ENCODE assay signal across 2 cellular contexts in genomic region chr10:101436302-101436701, GRCh38.
TF ChIP-seq lines count a peak whose summit lies in the region.

No MANE protein-coding gene starts in this region.

TF ChIP-seq in HepG2, 621 proteins besides CTCF, POLR2A, EP300 and RAD21:
- TF ChIP-seq ZNF503 (CRISPR knock-in tag; IDR thresholded peaks at IDR 0.05) (no peak), LBX2 (CRISPR knock-in tag; IDR thresholded peaks at IDR 0.05; ENCODE audit: borderline replicate concordance) (no peak), NFATC3 (CRISPR knock-in tag; IDR thresholded peaks at IDR 0.05) (no peak), NR2F6 (IDR thresholded peaks at IDR 0.05) (peak; percentile 20; the same call in 1 of the 2 replicates), NR2F6 (CRISPR knock-in tag; IDR thresholded peaks at IDR 0.05) (no peak), RARA (CRISPR knock-in tag; IDR thresholded peaks at IDR 0.05) (no peak), JUNB (CRISPR knock-in tag; IDR thresholded peaks at IDR 0.05; ENCODE audit: borderline replicate concordance) (no peak), ELF4 (CRISPR knock-in tag; IDR thresholded peaks at IDR 0.05; ENCODE audit: borderline replicate concordance) (no peak), ZBTB7B (CRISPR knock-in tag; IDR thresholded peaks at IDR 0.05) (no peak), ZNF121 (CRISPR knock-in tag; IDR thresholded peaks at IDR 0.05) (peak; percentile 58), ZNF660 (CRISPR knock-in tag; IDR thresholded peaks at IDR 0.05; ENCODE audit: borderline replicate concordance, low read depth) (no peak), TOE1 (CRISPR knock-in tag; IDR thresholded peaks at IDR 0.05) (no peak), CEBPG (CRISPR knock-in tag; IDR thresholded peaks at IDR 0.05) (peak; percentile 15; the same call in 1 of the 2 replicates), ZNF839 (CRISPR knock-in tag; IDR thresholded peaks at IDR 0.05; ENCODE audit: borderline replicate concordance) (no peak), CEBPB (IDR thresholded peaks at IDR 0.05; ENCODE audit: borderline replicate concordance, low read depth, low read length) (peak; percentile 66), ASH2L (IDR thresholded peaks at IDR 0.05; ENCODE audit: insufficient read length, low read depth, low read length) (no peak)
- TF ChIP-seq, protein P1, sequence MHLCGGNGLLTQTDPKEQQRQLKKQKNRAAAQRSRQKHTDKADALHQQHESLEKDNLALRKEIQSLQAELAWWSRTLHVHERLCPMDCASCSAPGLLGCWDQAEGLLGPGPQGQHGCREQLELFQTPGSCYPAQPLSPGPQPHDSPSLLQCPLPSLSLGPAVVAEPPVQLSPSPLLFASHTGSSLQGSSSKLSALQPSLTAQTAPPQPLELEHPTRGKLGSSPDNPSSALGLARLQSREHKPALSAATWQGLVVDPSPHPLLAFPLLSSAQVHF (CRISPR knock-in tag; IDR thresholded peaks at IDR 0.05): no peak
- TF ChIP-seq, protein P2, sequence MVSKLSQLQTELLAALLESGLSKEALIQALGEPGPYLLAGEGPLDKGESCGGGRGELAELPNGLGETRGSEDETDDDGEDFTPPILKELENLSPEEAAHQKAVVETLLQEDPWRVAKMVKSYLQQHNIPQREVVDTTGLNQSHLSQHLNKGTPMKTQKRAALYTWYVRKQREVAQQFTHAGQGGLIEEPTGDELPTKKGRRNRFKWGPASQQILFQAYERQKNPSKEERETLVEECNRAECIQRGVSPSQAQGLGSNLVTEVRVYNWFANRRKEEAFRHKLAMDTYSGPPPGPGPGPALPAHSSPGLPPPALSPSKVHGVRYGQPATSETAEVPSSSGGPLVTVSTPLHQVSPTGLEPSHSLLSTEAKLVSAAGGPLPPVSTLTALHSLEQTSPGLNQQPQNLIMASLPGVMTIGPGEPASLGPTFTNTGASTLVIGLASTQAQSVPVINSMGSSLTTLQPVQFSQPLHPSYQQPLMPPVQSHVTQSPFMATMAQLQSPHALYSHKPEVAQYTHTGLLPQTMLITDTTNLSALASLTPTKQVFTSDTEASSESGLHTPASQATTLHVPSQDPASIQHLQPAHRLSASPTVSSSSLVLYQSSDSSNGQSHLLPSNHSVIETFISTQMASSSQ (IDR thresholded peaks at IDR 0.05; ENCODE audit: low read depth): no peak
- TF ChIP-seq, protein P2 (CRISPR knock-in tag; IDR thresholded peaks at IDR 0.05; ENCODE audit: borderline replicate concordance): no peak
- TF ChIP-seq, protein P3, sequence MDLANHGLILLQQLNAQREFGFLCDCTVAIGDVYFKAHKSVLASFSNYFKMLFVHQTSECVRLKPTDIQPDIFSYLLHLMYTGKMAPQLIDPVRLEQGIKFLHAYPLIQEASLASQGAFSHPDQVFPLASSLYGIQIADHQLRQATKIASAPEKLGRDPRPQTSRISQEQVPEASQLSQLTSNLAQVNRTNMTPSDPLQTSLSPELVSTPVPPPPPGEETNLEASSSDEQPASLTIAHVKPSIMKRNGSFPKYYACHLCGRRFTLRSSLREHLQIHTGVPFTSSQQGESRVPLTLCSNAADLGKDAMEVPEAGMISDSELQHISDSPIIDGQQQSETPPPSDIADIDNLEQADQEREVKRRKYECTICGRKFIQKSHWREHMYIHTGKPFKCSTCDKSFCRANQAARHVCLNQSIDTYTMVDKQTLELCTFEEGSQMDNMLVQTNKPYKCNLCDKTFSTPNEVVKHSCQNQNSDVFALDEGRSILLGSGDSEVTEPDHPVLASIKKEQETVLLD (CRISPR knock-in tag; IDR thresholded peaks at IDR 0.05; ENCODE audit: low read depth): no peak

TF ChIP-seq in Ishikawa, 13 proteins besides CTCF, POLR2A, EP300 and RAD21 (continued from another document):
- TF ChIP-seq REST (IDR thresholded peaks at IDR 0.05; ENCODE audit: low read depth) (no peak), ZBTB7A (IDR thresholded peaks at IDR 0.05; ENCODE audit: low read depth) (no peak), CREB1 (IDR thresholded peaks at IDR 0.05; ENCODE audit: low read depth) (no peak)
TF ChIP-seq in Ishikawa: peak in this region for 1.
